Comparison of ENCODE assay signal across 33 cellular contexts in the genomic region with DNA sequence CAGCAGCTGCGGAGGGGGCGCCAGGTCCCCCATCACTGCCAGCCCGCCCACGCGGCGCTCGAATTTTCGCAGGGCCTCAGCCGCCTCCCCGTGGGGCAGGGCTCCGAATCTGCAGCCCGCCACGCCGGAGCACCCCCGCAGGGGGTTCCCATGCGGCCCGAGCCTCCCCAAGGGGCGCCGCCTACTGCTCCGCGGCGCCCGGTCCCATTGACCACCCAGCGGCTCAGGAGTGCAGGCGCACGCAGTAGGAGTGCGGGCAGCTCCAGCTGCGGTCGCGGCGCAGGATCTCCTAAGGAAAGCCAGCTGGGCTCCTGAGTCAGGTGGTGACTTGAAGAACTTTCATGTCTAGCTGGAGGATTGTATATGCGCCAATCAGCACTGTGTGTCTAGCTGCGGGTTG.
"Had no signal": no experiment of that assay in that cellular context is flagged by ENCODE, and none has a peak within 500 bp of the region (broad histone marks: within the 10 kb centered on the region; RNA-seq: fewer than 3 reads in every experiment).

No MANE protein-coding gene starts in this region.

- DNase-seq: activated B cell treated with CpG ODN at 0.5 μM for 24 hours; activated CD4-positive, alpha-beta memory T cell treated with anti-CD3 and anti-CD28 coated beads for 36 hours; activated CD4-positive, alpha-beta T cell treated with anti-CD3 and anti-CD28 coated beads for 4 hours; activated CD4-positive, alpha-beta T cell treated with anti-CD3 and anti-CD28 coated beads, Interleukin-2, amount 10 ng/mL, durations not matched to agents 24 days and 14 days; activated CD4-positive, alpha-beta T cell treated with anti-CD3 and anti-CD28 coated beads, Interleukin-2, amount 50 U/mL, for 1 hour; activated CD4-positive, alpha-beta T cell treated with anti-CD3 and anti-CD28 coated beads, Interleukin-2, amount 50 U/mL, for 4 hours; activated CD4-positive, CD25-positive, alpha-beta regulatory T cell treated with anti-CD3 and anti-CD28 coated beads, Interleukin-2, amount 50 U/mL, for 72 hours; activated CD8-positive, alpha-beta memory T cell treated with anti-CD3 and anti-CD28 coated beads, Interleukin-2, amount 50 U/mL, for 4 hours; activated CD8-positive, alpha-beta T cell treated with anti-CD3 and anti-CD28 coated beads for 36 hours; activated effector memory CD4-positive, alpha-beta T cell treated with anti-CD3 and anti-CD28 coated beads, Interleukin-2, amount 50 U/mL, for 16 hours; activated gamma-delta T cell treated with Interleukin-2 at 50 U/mL for 16 hours; activated naive CD4-positive, alpha-beta T cell; activated naive CD4-positive, alpha-beta T cell treated with anti-CD3 and anti-CD28 coated beads for 36 hours; activated naive CD4-positive, alpha-beta T cell treated with anti-CD3 and anti-CD28 coated beads, Interleukin-2, amount 50 U/mL, for 16 hours; activated naive CD8-positive, alpha-beta T cell treated with anti-CD3 and anti-CD28 coated beads for 36 hours; activated T-cell treated with anti-CD3 and anti-CD28 coated beads for 4 hours; activated T-cell treated with anti-CD3 and anti-CD28 coated beads, Interleukin-2, amount 50 U/mL, for 1 hour; activated T-cell treated with anti-CD3 and anti-CD28 coated beads, Interleukin-2, amount 50 U/mL, for 4 hours; activated T-cell treated with anti-CD3 and anti-CD28 coated beads, Interleukin-2, amount 50 U/mL, for 72 hours; adrenal gland; amniotic stem cell; aorta; body of pancreas; brain microvascular endothelial cell; central memory CD4-positive, alpha-beta T cell; T-helper 1 cell; T-helper 2 cell; T-helper 9 cell had no signal

- ATAC-seq: activated CD8-positive, alpha-beta T cell treated with anti-CD3 and anti-CD28 coated beads for 36 hours; activated naive CD4-positive, alpha-beta T cell treated with anti-CD3 and anti-CD28 coated beads, Interleukin-2, amount 50 U/mL, for 72 hours; activated T-cell treated with anti-CD3 and anti-CD28 coated beads, Interleukin-2, amount 50 U/mL, for 4 hours; activated T-cell treated with anti-CD3 and anti-CD28 coated beads, Interleukin-2, amount 50 U/mL, for 72 hours; activated T-helper 17 cell treated with anti-CD3 and anti-CD28 coated beads, Interleukin-2, amount 50 U/mL, for 72 hours; body of pancreas had no signal

- H3K4me1 Mint-ChIP-seq: activated B cell treated with CpG ODN at 0.5 μM for 24 hours; activated CD4-positive, alpha-beta T cell treated with anti-CD3 and anti-CD28 coated beads, Interleukin-2, amount 10 ng/mL, durations not matched to agents 24 days and 14 days; activated naive CD8-positive, alpha-beta T cell treated with anti-CD3 and anti-CD28 coated beads for 36 hours; activated T-helper 17 cell treated with anti-CD3 and anti-CD28 coated beads, Interleukin-2, amount 50 U/mL, for 72 hours had no signal

- H3K27ac Mint-ChIP-seq: activated B cell treated with CpG ODN at 0.5 μM for 24 hours; activated CD4-positive, alpha-beta memory T cell treated with anti-CD3 and anti-CD28 coated beads for 36 hours; activated CD4-positive, alpha-beta T cell treated with anti-CD3 and anti-CD28 coated beads, Interleukin-2, amount 10 ng/mL, durations not matched to agents 24 days and 14 days; activated CD8-positive, alpha-beta T cell treated with anti-CD3 and anti-CD28 coated beads for 36 hours; activated naive CD4-positive, alpha-beta T cell treated with anti-CD3 and anti-CD28 coated beads for 36 hours; activated naive CD4-positive, alpha-beta T cell treated with anti-CD3 and anti-CD28 coated beads, Interleukin-2, amount 50 U/mL, for 72 hours; activated naive CD8-positive, alpha-beta T cell treated with anti-CD3 and anti-CD28 coated beads for 36 hours; activated T-cell treated with anti-CD3 and anti-CD28 coated beads, Interleukin-2, amount 50 U/mL, for 72 hours; activated T-helper 1 cell treated with anti-CD3 and anti-CD28 coated beads, Interleukin-12 subunit alpha, Interleukin-12 subunit beta, Interleukin-2, Interleukin-4 antibody, amounts not matched to agents 30 ng/mL and 10 ng/mL and 1 ng/mL, durations not matched to agents 14 hours and 24 hours and 36 hours; activated T-helper 17 cell treated with anti-CD3 and anti-CD28 coated beads, Interleukin-2, amount 50 U/mL, for 72 hours; T-helper 1 cell treated with Interleukin-12 subunit alpha and Interleukin-12 subunit beta and Interleukin-4 antibody, amounts not matched to agents 30 μg/mL and 1 μg/mL, for 36 hours; T-helper 2 cell treated with Interferon-gamma antibody and Interleukin-4, amounts not matched to agents 5 μg/mL and 100 μg/mL, for 36 hours had no signal

- H3K36me3 Mint-ChIP-seq: activated CD4-positive, alpha-beta memory T cell treated with anti-CD3 and anti-CD28 coated beads for 36 hours had no signal

- H3K4me3 Mint-ChIP-seq: activated B cell treated with CpG ODN at 0.5 μM for 24 hours; activated CD4-positive, alpha-beta memory T cell treated with anti-CD3 and anti-CD28 coated beads for 36 hours; activated CD4-positive, alpha-beta T cell treated with anti-CD3 and anti-CD28 coated beads, Interleukin-2, amount 10 ng/mL, durations not matched to agents 24 days and 14 days; activated CD8-positive, alpha-beta T cell treated with anti-CD3 and anti-CD28 coated beads for 36 hours; activated naive CD4-positive, alpha-beta T cell treated with anti-CD3 and anti-CD28 coated beads for 36 hours; activated naive CD8-positive, alpha-beta T cell treated with anti-CD3 and anti-CD28 coated beads for 36 hours; activated T-cell treated with anti-CD3 and anti-CD28 coated beads, Interleukin-2, amount 50 U/mL, for 4 hours; activated T-cell treated with anti-CD3 and anti-CD28 coated beads, Interleukin-2, amount 50 U/mL, for 72 hours; activated T-helper 1 cell treated with anti-CD3 and anti-CD28 coated beads, Interleukin-12 subunit alpha, Interleukin-12 subunit beta, Interleukin-2, Interleukin-4 antibody, amounts not matched to agents 30 ng/mL and 10 ng/mL and 1 ng/mL, durations not matched to agents 14 hours and 24 hours and 36 hours; activated T-helper 17 cell treated with anti-CD3 and anti-CD28 coated beads, Interleukin-2, amount 50 U/mL, for 72 hours; T-helper 1 cell treated with Interleukin-12 subunit alpha and Interleukin-12 subunit beta and Interleukin-4 antibody, amounts not matched to agents 30 μg/mL and 1 μg/mL, for 36 hours; T-helper 2 cell treated with Interferon-gamma antibody and Interleukin-4, amounts not matched to agents 5 μg/mL and 100 μg/mL, for 36 hours had no signal

- H3K27me3 Mint-ChIP-seq: activated B cell treated with CpG ODN at 0.5 μM for 24 hours; activated CD4-positive, alpha-beta memory T cell treated with anti-CD3 and anti-CD28 coated beads for 36 hours; activated CD4-positive, alpha-beta T cell treated with anti-CD3 and anti-CD28 coated beads, Interleukin-2, amount 10 ng/mL, durations not matched to agents 24 days and 14 days; activated CD8-positive, alpha-beta T cell treated with anti-CD3 and anti-CD28 coated beads for 36 hours; activated naive CD8-positive, alpha-beta T cell treated with anti-CD3 and anti-CD28 coated beads for 36 hours had no signal
